Comparison of ENCODE assay signal across 30 cellular contexts in genomic region chrX:43718546-43718945, GRCh38.
"Had no signal": no experiment of that assay in that cellular context is flagged by ENCODE, and none has a peak within 500 bp of the region (broad histone marks: within the 10 kb centered on the region; RNA-seq: fewer than 3 reads in every experiment).

No MANE protein-coding gene starts in this region.

- H3K4me3 ChIP-seq: MG63, Peyer's patch, SJSA1 had no signal

- H3K4me1 ChIP-seq: Peyer's patch, SJSA1 had no signal

- H3K9ac ChIP-seq: KMS-11 had no signal

- DNase-seq: activated CD4-positive, alpha-beta T cell treated with anti-CD3 and anti-CD28 coated beads for 48 hours; activated CD4-positive, alpha-beta T cell treated with anti-CD3 and anti-CD28 coated beads, Interleukin-2, amount 50 U/mL, for 4 hours; activated CD4-positive, CD25-positive, alpha-beta regulatory T cell treated with anti-CD3 and anti-CD28 coated beads, Interleukin-2, amount 50 U/mL, for 72 hours; activated CD8-positive, alpha-beta memory T cell treated with anti-CD3 and anti-CD28 coated beads, Interleukin-2, amount 10 ng/mL, durations not matched to agents 7 days and 5 days; activated effector memory CD4-positive, alpha-beta T cell treated with anti-CD3 and anti-CD28 coated beads, Interleukin-2, amount 50 U/mL, for 16 hours; activated naive CD4-positive, alpha-beta T cell treated with Interleukin-2 at 50 U/mL for 16 hours; activated naive CD8-positive, alpha-beta T cell treated with anti-CD3 and anti-CD28 coated beads, Interleukin-2, amount 50 U/mL, for 24 hours; activated T-cell treated with anti-CD3 and anti-CD28 coated beads, Interleukin-2, amount 50 U/mL, for 24 hours; brain microvascular endothelial cell; cerebellar nuclear complex; MG63; MV-4-11; NCI-H1092 treated with DMSO at 0.1 percent for 48 hours; NCI-H1417 treated with DMSO at 0.1 percent for 48 hours; NCI-H1694; NCI-H2029; NCI-H2107; NCI-H345; NCI-H510A; NCI-H526 treated with DMSO at 0.1 percent for 48 hours; NCI-H82; OCI-M1; Peyer's patch; SHP77; SW 1271 had no signal

- H3K27me3 ChIP-seq: brain microvascular endothelial cell, MG63, Peyer's patch, SJSA1 had no signal

- H3K4me2 ChIP-seq: KMS-11 had no signal

- H3K9me3 ChIP-seq: MG63, Peyer's patch, SJSA1 had no signal

- H3K36me3 ChIP-seq: brain microvascular endothelial cell, MG63, Peyer's patch, SJSA1 had no signal

- H3K27ac ChIP-seq: brain microvascular endothelial cell, KMS-11, SJSA1 had no signal

- ATAC-seq: activated CD8-positive, alpha-beta memory T cell treated with anti-CD3 and anti-CD28 coated beads, Interleukin-2, amount 10 ng/mL, durations not matched to agents 7 days and 5 days; activated naive CD4-positive, alpha-beta T cell treated with anti-CD3 and anti-CD28 coated beads, Interleukin-2, amount 50 U/mL, for 72 hours; activated naive CD8-positive, alpha-beta T cell treated with anti-CD3 and anti-CD28 coated beads, Interleukin-2, amount 50 U/mL, for 24 hours; SK-N-SH treated with all-trans-retinoic acid at 6 μM for 48 hours; WTC11 had no signal
